Comparison of ENCODE assay signal across 25 cellular contexts in genomic region chr11:69721061-69721460, GRCh38. TPM values are rescaled to one million over a fixed set of nuclear protein-coding genes. Genes with fewer than 3 reads are reported as not detected.
"Had no signal": no experiment of that assay in that cellular context is flagged by ENCODE, and none has a peak within 500 bp of the region (broad histone marks: within the 10 kb centered on the region; RNA-seq: fewer than 3 reads in every experiment).

No MANE protein-coding gene starts in this region.

- H3K36me3 Mint-ChIP-seq: activated naive CD8-positive, alpha-beta T cell treated with anti-CD3 and anti-CD28 coated beads, Interleukin-2, amount 10 ng/mL, durations not matched to agents 7 days and 5 days had no signal

- H3K4me3 ChIP-seq: breast epithelium, MG63, SK-N-MC had no signal

- DNase-seq: activated CD4-positive, alpha-beta T cell treated with anti-CD3 and anti-CD28 coated beads for 48 hours; activated CD4-positive, alpha-beta T cell treated with anti-CD3 and anti-CD28 coated beads, Interleukin-2, amount 50 U/mL, for 4 hours; activated CD4-positive, CD25-positive, alpha-beta regulatory T cell treated with anti-CD3 and anti-CD28 coated beads, Interleukin-2, amount 50 U/mL, for 72 hours; activated CD8-positive, alpha-beta memory T cell treated with anti-CD3 and anti-CD28 coated beads, Interleukin-2, amount 50 U/mL, for 48 hours; activated CD8-positive, alpha-beta T cell treated with anti-CD3 and anti-CD28 coated beads, Interleukin-2, amount 10 ng/mL, durations not matched to agents 7 days and 5 days; activated naive CD4-positive, alpha-beta T cell treated with anti-CD3 and anti-CD28 coated beads, Interleukin-2, amount 50 U/mL, for 16 hours; activated naive CD8-positive, alpha-beta T cell treated with anti-CD3 and anti-CD28 coated beads, Interleukin-2, amount 10 ng/mL, durations not matched to agents 7 days and 5 days; activated T-cell treated with anti-CD3 and anti-CD28 coated beads, Interleukin-2, amount 50 U/mL, for 1 hour; aorta; caudate nucleus; MG63; NCI-H1105; NCI-H1436; NCI-H1694 treated with DMSO at 0.1 percent for 48 hours; NCI-H2029 treated with DMSO at 0.1 percent for 48 hours; NCI-H345; NCI-H510A; NCI-H82; T-helper 1 cell had no signal

- H3K27ac Mint-ChIP-seq: activated CD8-positive, alpha-beta T cell treated with anti-CD3 and anti-CD28 coated beads, Interleukin-2, amount 10 ng/mL, durations not matched to agents 7 days and 5 days; activated naive CD8-positive, alpha-beta T cell treated with anti-CD3 and anti-CD28 coated beads, Interleukin-2, amount 10 ng/mL, durations not matched to agents 7 days and 5 days had no signal

- H3K9me3 ChIP-seq: breast epithelium, MG63 had no signal

- ATAC-seq: activated CD8-positive, alpha-beta T cell treated with anti-CD3 and anti-CD28 coated beads, Interleukin-2, amount 10 ng/mL, durations not matched to agents 7 days and 5 days; Right ventricle myocardium inferior had no signal

- H3K27ac ChIP-seq: breast epithelium, SK-N-MC had no signal

- H3K4me3 Mint-ChIP-seq: activated CD8-positive, alpha-beta T cell treated with anti-CD3 and anti-CD28 coated beads, Interleukin-2, amount 10 ng/mL, durations not matched to agents 7 days and 5 days; activated naive CD8-positive, alpha-beta T cell treated with anti-CD3 and anti-CD28 coated beads, Interleukin-2, amount 10 ng/mL, durations not matched to agents 7 days and 5 days had no signal

- H3K9me3 Mint-ChIP-seq: activated naive CD8-positive, alpha-beta T cell treated with anti-CD3 and anti-CD28 coated beads, Interleukin-2, amount 10 ng/mL, durations not matched to agents 7 days and 5 days had no signal

- H3K4me1 ChIP-seq: breast epithelium had no signal

- H3K36me3 ChIP-seq: breast epithelium, MG63 had no signal

- H3K4me1 Mint-ChIP-seq: activated naive CD8-positive, alpha-beta T cell treated with anti-CD3 and anti-CD28 coated beads, Interleukin-2, amount 10 ng/mL, durations not matched to agents 7 days and 5 days had no signal

RNA-seq across cellular contexts. Expression of gene FGF19, which starts 17.2 kb away (rescaled TPM):
- total RNA-seq: activated CD8-positive, alpha-beta T cell treated with anti-CD3 and anti-CD28 coated beads, Interleukin-2, amount 10 ng/mL, durations not matched to agents 7 days and 5 days; activated naive CD8-positive, alpha-beta T cell treated with anti-CD3 and anti-CD28 coated beads, Interleukin-2, amount 10 ng/mL, durations not matched to agents 7 days and 5 days; aorta; breast epithelium; OCI-LY7; Right ventricle myocardium inferior; RPMI7951; T-helper 2 cell treated with Interferon-gamma antibody and Interleukin-4, amounts not matched to agents 100 ng/mL and 5 ng/mL, for 36 hours had no signal
- polyA plus RNA-seq: aorta had no signal

RNA-seq across cellular contexts. Expression of gene FGF4, which starts 54.1 kb away (rescaled TPM):
- total RNA-seq: activated CD8-positive, alpha-beta T cell treated with anti-CD3 and anti-CD28 coated beads, Interleukin-2, amount 10 ng/mL, durations not matched to agents 7 days and 5 days; activated naive CD8-positive, alpha-beta T cell treated with anti-CD3 and anti-CD28 coated beads, Interleukin-2, amount 10 ng/mL, durations not matched to agents 7 days and 5 days; aorta; breast epithelium; OCI-LY7; Right ventricle myocardium inferior; RPMI7951; T-helper 2 cell treated with Interferon-gamma antibody and Interleukin-4, amounts not matched to agents 100 ng/mL and 5 ng/mL, for 36 hours had no signal
